ENCODE assay signal across 8 cellular contexts in genomic region chr11:68632802-68633201, GRCh38. TPM values are rescaled to one million over a fixed set of nuclear protein-coding genes. Genes with fewer than 3 reads are reported as not detected.
DNase-seq lines count a peak whose midpoint lies in the region; ATAC-seq, FAIRE-seq and TF ChIP-seq lines count a peak whose summit lies in the region.

No MANE protein-coding gene starts in this region.

- peak; percentile 60 for TF ChIP-seq CTCF in bronchial epithelial cell (IDR thresholded peaks at IDR 0.05; ENCODE audit: insufficient read depth, low read length, severe bottlenecking)
- no peak for TF ChIP-seq CTCF in mucosa of descending colon (IDR thresholded peaks at IDR 0.05)

- H3K27me3 ChIP-seq in bronchial epithelial cell (ENCODE audit: control insufficient read depth, insufficient read depth, low read length) = no peaks in the 10 kb centered on the region

- H3K9me3 ChIP-seq in mucosa of descending colon = no peaks in the 10 kb centered on the region

- no peak for FAIRE-seq in bronchial epithelial cell (lab: Jason Lieb, UNC)

- ATAC-seq in mucosa of descending colon (peak; percentile 81), HG02852 (IDR thresholded peaks at IDR 0.05; ENCODE audit: unreplicated experiment) (no peak)
- ATAC-seq in activated CD4-positive, CD25-positive, alpha-beta regulatory T cell treated with anti-CD3 and anti-CD28 coated beads, Interleukin-2, amount 50 U/mL, for 24 hours = no peak

- DNase-seq in GDM1 (lab: John Stamatoyannopoulos, UW) (peak; percentile 18), M059J (ENCODE audit: low read depth) (peak; percentile 61), SK-N-DZ (ENCODE audit: low spot score) (peak; percentile 79), bronchial epithelial cell (ENCODE audit: low read depth) (peak; percentile 51), mucosa of descending colon (peak in 2 of 3 donors; percentile 74 to 83), GM19240 (ENCODE audit: insufficient read length, low spot score) (no peak)

- no peaks in the 10 kb centered on the region for H3K36me3 ChIP-seq in bronchial epithelial cell (ENCODE audit: control insufficient read depth, insufficient read depth, low read length)
- no peaks in the 10 kb centered on the region for H3K36me3 ChIP-seq in mucosa of descending colon (ENCODE audit: low read depth)

- intact Hi-C loops in mucosa of descending colon (cut with DNase I, micrococcal nuclease) = no loop called here

- no peaks in the 10 kb centered on the region for H3K4me1 ChIP-seq in mucosa of descending colon (ENCODE audit: low read depth)

- H3K4me3 ChIP-seq in bronchial epithelial cell (ENCODE audit: low read depth, low read length) (no peak overlapping the region), mucosa of descending colon (no peak overlapping the region)

RNA-seq across cellular contexts. Expression of gene GAL, which starts 51.5 kb away (rescaled TPM):
- total RNA-seq in M059J (2014; rRNA removed; shearing (Covaris generic)) = not detected in 2 replicates
- 22.1 and 36.4 TPM in 2 replicates for polyA plus RNA-seq in SK-N-DZ (2014; cell fraction: cytosol; rRNA removed)
- polyA plus RNA-seq in SK-N-DZ (2014; cell fraction: nucleus; rRNA removed) = 13.1 and 16.3 TPM in 2 replicates
- total RNA-seq in bronchial epithelial cell = 0.53 and 0.77 TPM in 2 replicates
- total RNA-seq in mucosa of descending colon = 1 to 10 TPM; 1.5 to 8.4 (median 2.4) TPM
